ENCODE assay signal across 27 cellular contexts in the genomic region with DNA sequence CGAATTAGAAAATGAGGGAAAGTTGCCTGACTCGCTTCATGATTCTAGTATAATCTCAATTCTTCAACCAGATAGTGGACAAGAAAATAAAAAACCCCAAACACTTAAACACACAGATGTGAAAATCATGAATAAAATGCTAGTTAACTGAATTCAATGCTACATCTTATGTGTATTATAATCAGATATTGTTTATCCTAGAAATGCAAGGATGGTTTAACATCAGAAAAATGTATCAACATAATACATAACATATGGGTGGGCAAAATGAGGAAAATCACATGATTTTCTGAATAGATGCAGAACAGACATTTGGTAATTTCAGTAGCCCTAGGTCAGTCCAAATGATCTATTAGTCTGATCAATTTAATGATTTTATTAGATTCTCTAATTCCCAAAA.
"Had no signal": no experiment of that assay in that cellular context is flagged by ENCODE, and none has a peak within 500 bp of the region (broad histone marks: within the 10 kb centered on the region; RNA-seq: fewer than 3 reads in every experiment).

No MANE protein-coding gene starts in this region.

- H3K36me3 ChIP-seq: stomach, suprapubic skin, thoracic aorta, thyroid gland, tibial artery, tibial nerve, transverse colon, upper lobe of left lung, upper lobe of right lung, uterus, vagina had no signal

- H3K4me3 ChIP-seq: stomach, suprapubic skin, testis, thoracic aorta, thyroid gland, tibial artery, tibial nerve, transverse colon, upper lobe of left lung, upper lobe of right lung, uterus, vagina had no signal

- H3K27ac ChIP-seq: stomach, suprapubic skin, testis, thoracic aorta, thyroid gland, tibial artery, tibial nerve, transverse colon, upper lobe of left lung, upper lobe of right lung, uterus, vagina had no signal

- H3K27me3 ChIP-seq: stomach, suprapubic skin, testis, thyroid gland, tibial artery, tibial nerve, transverse colon, upper lobe of left lung, upper lobe of right lung, uterus, vagina had no signal

- H3K9me3 ChIP-seq: testis, thyroid gland had no signal

- ATAC-seq: stimulated activated effector memory CD8-positive, alpha-beta T cell treated with anti-CD3 and anti-CD28 coated beads, Interleukin-12 subunit alpha, Interleukin-12 subunit beta, amount 100 ng/mL, for 72 hours; stimulated activated memory B cell treated with anti-CD40 and anti-IgM and Interleukin-4, amounts not matched to agents 10 μg/mL and 1 μg/mL and 100 μg/mL, for 72 hours; stimulated activated naive B cell treated with anti-CD40 and anti-IgM and Interleukin-4, amounts not matched to agents 10 μg/mL and 1 μg/mL and 100 μg/mL, for 72 hours; stimulated activated naive CD8-positive, alpha-beta T cell treated with anti-CD3 and anti-CD28 coated beads, Interleukin-15, amount 100 ng/mL, for 72 hours; stimulated activated naive CD8-positive, alpha-beta T cell treated with anti-CD3 and anti-CD28 coated beads, Interleukin-15, Interleukin-2, amounts not matched to agents 100 U/mL and 50 U/mL, for 24 hours; upper lobe of right lung had no signal

- FAIRE-seq: urothelium cell line had no signal

- DNase-seq: stimulated activated CD4-positive, alpha-beta T cell treated with anti-CD3 and anti-CD28 coated beads, Interleukin-2, amount 100 ng/mL, for 48 hours; stimulated activated CD4-positive, alpha-beta T cell treated with anti-CD3 and anti-CD28 coated beads, Interleukin-4, amount 100 ng/mL, for 1 hour; stimulated activated CD4-positive, alpha-beta T cell treated with anti-CD3 and anti-CD28 coated beads, Interleukin-4, amount 100 ng/mL, for 24 hours; stimulated activated CD4-positive, alpha-beta T cell treated with anti-CD3 and anti-CD28 coated beads, Interleukin-4, amount 100 ng/mL, for 4 hours; stimulated activated CD8-positive, alpha-beta memory T cell treated with anti-CD3 and anti-CD28 coated beads, Interleukin-4, amount 100 ng/mL, for 48 hours; stimulated activated naive B cell treated with anti-CD40 and anti-IgM and Interleukin-4, amounts not matched to agents 10 μg/mL and 1 μg/mL and 100 μg/mL, for 72 hours; stimulated activated naive CD4-positive, alpha-beta T cell; stimulated activated naive CD4-positive, alpha-beta T cell treated with Interleukin-2 at 50 U/mL for 16 hours; stimulated activated naive CD8-positive, alpha-beta T cell treated with anti-CD3 and anti-CD28 coated beads, Interleukin-15, amount 100 ng/mL, for 72 hours; stimulated activated naive CD8-positive, alpha-beta T cell treated with anti-CD3 and anti-CD28 coated beads, Interleukin-15, Interleukin-2, amounts not matched to agents 100 U/mL and 50 U/mL, for 24 hours; stomach; substantia nigra; testis; thyroid gland; tibial artery; transverse colon; trophoblast cell; upper lobe of left lung; upper lobe of right lung; uterus had no signal

- H3K4me1 ChIP-seq: stomach, suprapubic skin, testis, thyroid gland, tibial artery, tibial nerve, transverse colon, upper lobe of left lung, upper lobe of right lung, uterus, vagina had no signal
